1 cellular context compared by ENCODE assay signal in the genomic region with DNA sequence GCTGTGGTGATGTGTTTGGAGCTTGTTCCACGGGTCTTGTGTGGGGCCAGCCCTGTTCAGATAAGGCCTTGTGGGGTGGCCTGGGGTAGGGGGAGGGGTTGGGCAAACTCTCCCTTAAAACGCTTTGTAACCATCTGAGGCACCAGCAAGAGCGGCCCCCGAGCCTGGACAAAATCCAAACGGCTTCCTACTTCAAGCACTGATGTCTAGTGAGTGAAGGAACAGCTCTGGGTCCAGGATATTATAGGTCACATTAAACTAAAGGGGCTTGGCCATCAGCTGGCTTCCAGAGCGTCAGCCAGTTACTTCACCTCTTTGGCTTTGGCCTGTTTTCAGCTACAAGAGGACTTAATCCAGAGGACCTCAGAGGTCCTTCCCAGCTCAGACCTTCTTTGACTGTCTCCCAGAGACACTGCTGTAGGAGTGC.
A peak's percentile ranks its signal among the peaks of the same experiment; 100 is the strongest.
TF ChIP-seq lines count a peak whose summit lies in the region.

No MANE protein-coding gene starts in this region.

TF ChIP-seq in HepG2, 621 proteins besides CTCF, POLR2A, EP300 and RAD21:
- TF ChIP-seq, protein P1, sequence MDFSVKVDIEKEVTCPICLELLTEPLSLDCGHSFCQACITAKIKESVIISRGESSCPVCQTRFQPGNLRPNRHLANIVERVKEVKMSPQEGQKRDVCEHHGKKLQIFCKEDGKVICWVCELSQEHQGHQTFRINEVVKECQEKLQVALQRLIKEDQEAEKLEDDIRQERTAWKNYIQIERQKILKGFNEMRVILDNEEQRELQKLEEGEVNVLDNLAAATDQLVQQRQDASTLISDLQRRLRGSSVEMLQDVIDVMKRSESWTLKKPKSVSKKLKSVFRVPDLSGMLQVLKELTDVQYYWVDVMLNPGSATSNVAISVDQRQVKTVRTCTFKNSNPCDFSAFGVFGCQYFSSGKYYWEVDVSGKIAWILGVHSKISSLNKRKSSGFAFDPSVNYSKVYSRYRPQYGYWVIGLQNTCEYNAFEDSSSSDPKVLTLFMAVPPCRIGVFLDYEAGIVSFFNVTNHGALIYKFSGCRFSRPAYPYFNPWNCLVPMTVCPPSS (IDR thresholded peaks at IDR 0.05), result no peak
- TF ChIP-seq, protein P2, sequence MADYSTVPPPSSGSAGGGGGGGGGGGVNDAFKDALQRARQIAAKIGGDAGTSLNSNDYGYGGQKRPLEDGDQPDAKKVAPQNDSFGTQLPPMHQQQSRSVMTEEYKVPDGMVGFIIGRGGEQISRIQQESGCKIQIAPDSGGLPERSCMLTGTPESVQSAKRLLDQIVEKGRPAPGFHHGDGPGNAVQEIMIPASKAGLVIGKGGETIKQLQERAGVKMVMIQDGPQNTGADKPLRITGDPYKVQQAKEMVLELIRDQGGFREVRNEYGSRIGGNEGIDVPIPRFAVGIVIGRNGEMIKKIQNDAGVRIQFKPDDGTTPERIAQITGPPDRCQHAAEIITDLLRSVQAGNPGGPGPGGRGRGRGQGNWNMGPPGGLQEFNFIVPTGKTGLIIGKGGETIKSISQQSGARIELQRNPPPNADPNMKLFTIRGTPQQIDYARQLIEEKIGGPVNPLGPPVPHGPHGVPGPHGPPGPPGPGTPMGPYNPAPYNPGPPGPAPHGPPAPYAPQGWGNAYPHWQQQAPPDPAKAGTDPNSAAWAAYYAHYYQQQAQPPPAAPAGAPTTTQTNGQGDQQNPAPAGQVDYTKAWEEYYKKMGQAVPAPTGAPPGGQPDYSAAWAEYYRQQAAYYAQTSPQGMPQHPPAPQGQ (CRISPR knock-in tag; IDR thresholded peaks at IDR 0.05; ENCODE audit: borderline replicate concordance), result no peak
- no peak for TF ChIP-seq NR2F1 (CRISPR knock-in tag; IDR thresholded peaks at IDR 0.05)
- TF ChIP-seq RBFOX2 (IDR thresholded peaks at IDR 0.05; ENCODE audit: low read depth, low read length), result peak; percentile 23; the same call in 1 of the 2 replicates
- no peak for TF ChIP-seq POLR2G (IDR thresholded peaks at IDR 0.05; ENCODE audit: low read depth, low read length)
- no peak for TF ChIP-seq SUZ12 (IDR thresholded peaks at IDR 0.05; ENCODE audit: low read depth, low read length)
- TF ChIP-seq SNAI1 (CRISPR knock-in tag; IDR thresholded peaks at IDR 0.05; ENCODE audit: borderline replicate concordance), result no peak
- TF ChIP-seq ZSCAN9 (CRISPR knock-in tag; IDR thresholded peaks at IDR 0.05; ENCODE audit: borderline replicate concordance), result no peak
